In the genomic region with DNA sequence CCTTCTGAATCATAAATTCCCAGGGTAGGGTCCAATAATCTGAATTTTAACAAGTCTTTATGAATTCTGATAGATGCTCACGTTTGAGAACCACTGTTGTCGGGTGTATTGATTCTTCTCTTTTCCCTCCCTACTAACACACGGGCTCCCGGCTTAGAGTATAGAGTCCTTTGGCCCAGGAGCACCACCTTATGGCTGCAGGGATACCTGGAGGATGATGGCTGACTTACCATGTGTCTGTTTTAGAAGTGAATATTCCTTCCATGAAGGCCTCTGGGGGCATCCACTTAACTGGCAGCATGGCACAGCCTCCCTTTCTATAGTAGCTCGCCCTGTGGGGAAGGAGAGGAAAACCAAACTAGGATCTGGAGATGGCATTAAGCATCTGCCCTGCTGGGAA, we compare ENCODE assay signal across 17 cellular contexts.
DNase-seq lines count a peak whose midpoint lies in the region; ATAC-seq, FAIRE-seq and TF ChIP-seq lines count a peak whose summit lies in the region.
"Had no signal": no experiment of that assay in that cellular context is flagged by ENCODE, and none has a peak within 500 bp of the region (broad histone marks: within the 10 kb centered on the region; RNA-seq: fewer than 3 reads in every experiment).

No MANE protein-coding gene starts in this region.

- H3K27me3 ChIP-seq in BE2C (no peaks in the 10 kb centered on the region), H1 (replicated peaks in 1 of 4; ENCODE audit: control insufficient read depth in 3 of 4, extremely low read depth in 1 of 4, insufficient read depth in 3 of 4, low read length in 3 of 4) (no peaks in the 10 kb centered on the region), esophagus muscularis mucosa (no peaks in the 10 kb centered on the region)
- H3K27me3 ChIP-seq: BLaER1 treated with 17β-estradiol and CSF1 and Interleukin-3, amounts not matched to agents 10 nM and 100 nM; Peyer's patch had no signal

- no peak overlapping the region for H4K8ac ChIP-seq in H1 (ENCODE audit: extremely low read depth, insufficient read depth, low read length)

- peak; percentile 46 to 58 for TF ChIP-seq RAD21 in H1 (IDR thresholded peaks at IDR 0.05 in 1 of 2, conservative IDR thresholded peaks at IDR 0.05 in 1 of 2; ENCODE audit: low read depth in 2 of 2, low read length in 2 of 2)

- DNase-seq in BE2C (no peak), D721Med (ENCODE audit: insufficient read length, low spot score) (no peak), NCI-H69 (lab: John Stamatoyannopoulos, UW) (peak; percentile 5), H1 (ENCODE audit: low read depth in 1 of 2, low spot score in 2 of 2) (no peak), DMS53 (lab: John Stamatoyannopoulos, UW) (no peak), esophagus muscularis mucosa (ENCODE audit: extremely low spot score) (no peak), globus pallidus (ENCODE audit: low spot score) (no peak)
- DNase-seq: Kasumi-1, NCI-H2029, NCI-H524 treated with DMSO at 0.1 percent for 48 hours, Peyer's patch, Right ventricle myocardium superior, T-helper 17 cell had no signal

- no peaks in the 10 kb centered on the region for H3K23me2 ChIP-seq in H1 (ENCODE audit: low read depth, low read length)

- no peak overlapping the region for H3K27ac ChIP-seq in H1 (ENCODE audit: low read depth, low read length)
- H3K27ac ChIP-seq in esophagus muscularis mucosa (replicated peaks in 1 of 4) = no peak overlapping the region
- H3K27ac ChIP-seq: BLaER1 treated with 17β-estradiol and CSF1 and Interleukin-3, amounts not matched to agents 10 nM and 100 nM; Peyer's patch had no signal

- H2AK5ac ChIP-seq in H1 (ENCODE audit: low read depth, low read length) = no peak overlapping the region

- no peaks in the 10 kb centered on the region for H3K79me1 ChIP-seq in H1 (ENCODE audit: low read depth, low read length)

- no peak for ATAC-seq in HG03342 (IDR thresholded peaks at IDR 0.05; ENCODE audit: unreplicated experiment)
- ATAC-seq: GM12878, T-helper 17 cell had no signal

- no peak overlapping the region for H4K91ac ChIP-seq in H1 (replicated peaks; ENCODE audit: insufficient read length, low read length)

- no peaks in the 10 kb centered on the region for H4K20me1 ChIP-seq in H1 (replicated peaks in 1 of 2; ENCODE audit: control insufficient read depth in 1 of 2, insufficient read depth in 2 of 2, low read length in 2 of 2)
- H4K20me1 ChIP-seq: BLaER1 treated with 17β-estradiol and CSF1 and Interleukin-3, amounts not matched to agents 10 nM and 100 nM had no signal

- no peak overlapping the region for H2BK5ac ChIP-seq in H1 (ENCODE audit: low read depth, low read length)

- H3K14ac ChIP-seq in H1 (ENCODE audit: insufficient read length) = no peak overlapping the region

- no peak overlapping the region for H2BK15ac ChIP-seq in H1 (ENCODE audit: low read length)

- no peak overlapping the region for H2AFZ ChIP-seq in H1 (ENCODE audit: low read length)

- POLR2A ChIA-PET in H1 (lab: Charles Lee; ENCODE audit: partially characterized antibody) = no interaction called here

- no peak for FAIRE-seq in D721Med (lab: Jason Lieb, UNC)
- no peak for FAIRE-seq in H1 (lab: Jason Lieb, UNC)
- FAIRE-seq: GM12878, GM18507 had no signal

- peak; percentile 17; the same call in 1 of the 2 replicates for TF ChIP-seq CTCF in BE2C (IDR thresholded peaks at IDR 0.05; ENCODE audit: low read depth, low read length)
- peak; percentile 11 for TF ChIP-seq CTCF in D721Med (IDR thresholded peaks at IDR 0.05; ENCODE audit: insufficient read depth, missing control alignments)
- TF ChIP-seq CTCF in H1 (IDR thresholded peaks at IDR 0.05; ENCODE audit: control extremely low read depth in 1 of 3, insufficient read depth in 1 of 3, low read depth in 1 of 3, low read length in 3 of 3) = peak; percentile 21 to 25 (median 21); a peak in 2 of 4 replicates
- TF ChIP-seq CTCF in esophagus muscularis mucosa (IDR thresholded peaks at IDR 0.05) = no peak

- H3K4me3 ChIP-seq in BE2C (ENCODE audit: low read depth, low read length) (no peak overlapping the region), H1 (ENCODE audit: extremely low read depth in 1 of 4, insufficient read depth in 2 of 4, low read depth in 3 of 4, low read length in 4 of 4) (no peak overlapping the region), esophagus muscularis mucosa (no peak overlapping the region)
- H3K4me3 ChIP-seq: BLaER1 treated with 17β-estradiol and CSF1 and Interleukin-3, amounts not matched to agents 10 nM and 100 nM; GM12878; Peyer's patch had no signal

- no peak overlapping the region for H2BK20ac ChIP-seq in H1 (ENCODE audit: low read length)

- intact Hi-C loops in esophagus muscularis mucosa (cut with DNase I) = no loop called here

- H3K4me1 ChIP-seq in BE2C (peaks cover 23% of the 10 kb centered on the region), H1 (replicated peaks in 1 of 4; ENCODE audit: control insufficient read depth in 3 of 4, insufficient read depth in 4 of 4, low read length in 3 of 4) (no peaks in the 10 kb centered on the region; a peak in 1 of 7 replicates), esophagus muscularis mucosa (no peaks in the 10 kb centered on the region)
- H3K4me1 ChIP-seq: Peyer's patch had no signal

- no peak overlapping the region for H2BK120ac ChIP-seq in H1 (replicated peaks; ENCODE audit: low read depth, low read length)

- H3K18ac ChIP-seq in H1 (ENCODE audit: extremely low read depth, low read length) = no peak overlapping the region

- 76% methylated on average over 5 of the region's 5 CpGs; no CpG with 5 or more reads in 1 of the 2 experiments for WGBS in H1 (ENCODE audit: extremely low coverage in 1 of 2, insufficient coverage in 1 of 2, insufficient read length in 1 of 2, insufficient replicate concordance in 2 of 2, low coverage in 1 of 2, low lambda C conversion rate in 2 of 2, missing lambda C conversion rate in 1 of 2), 2 experiments
- 65% methylated on average over 5 of the region's 5 CpGs for WGBS in esophagus muscularis mucosa

- H4K5ac ChIP-seq in H1 (ENCODE audit: insufficient read length, low read depth, low read length) = no peak overlapping the region

- H3K36me3 ChIP-seq in BE2C (no peaks in the 10 kb centered on the region), H1 (ENCODE audit: control insufficient read depth in 2 of 4, insufficient read depth in 4 of 4, low read length in 3 of 4) (no peaks in the 10 kb centered on the region), esophagus muscularis mucosa (peaks cover 0 to 14% (median 0%) of the 10 kb centered on the region in 4 donors)
- H3K36me3 ChIP-seq: Peyer's patch had no signal

- TF ChIP-seq POLR2A in H1 (IDR thresholded peaks at IDR 0.05; ENCODE audit: control extremely low read depth in 1 of 2, low read depth in 2 of 2, low read length in 2 of 2) = no peak
- TF ChIP-seq POLR2A in esophagus muscularis mucosa (IDR thresholded peaks at IDR 0.05; ENCODE audit: low read depth) = no peak

- no peaks in the 10 kb centered on the region for H3K9me3 ChIP-seq in BE2C
- H3K9me3 ChIP-seq in H1 (ENCODE audit: insufficient read depth in 2 of 2, low read depth in 1 of 2, low read length in 1 of 2) = no peaks in the 10 kb centered on the region
- no peaks in the 10 kb centered on the region for H3K9me3 ChIP-seq in esophagus muscularis mucosa
- H3K9me3 ChIP-seq: BLaER1 treated with 17β-estradiol and CSF1 and Interleukin-3, amounts not matched to agents 10 nM and 100 nM; Peyer's patch had no signal

- no peak overlapping the region for H3K9ac ChIP-seq in H1 (replicated peaks in 1 of 4; ENCODE audit: extremely low read depth in 1 of 4, low read depth in 3 of 4, low read length in 3 of 4)
- H3K9ac ChIP-seq: BLaER1 treated with 17β-estradiol and CSF1 and Interleukin-3, amounts not matched to agents 10 nM and 100 nM had no signal

- H3K56ac ChIP-seq in H1 (replicated peaks; ENCODE audit: insufficient read length, low read depth, low read length) = no peak overlapping the region

- no peak overlapping the region for H3K23ac ChIP-seq in H1 (ENCODE audit: insufficient read length)

- H3K4me2 ChIP-seq in H1 (ENCODE audit: insufficient read depth in 1 of 2, low read depth in 2 of 2, low read length in 2 of 2) = no peak overlapping the region
- H3K4me2 ChIP-seq: BLaER1 treated with 17β-estradiol and CSF1 and Interleukin-3, amounts not matched to agents 10 nM and 100 nM had no signal

- CTCF ChIA-PET in H1 (lab: Charles Lee; ENCODE audit: partially characterized antibody) = interaction anchor here (0.7 to 1.8 kb wide), 9 partner anchors 23 to 251 kb away, joined by 3 to 7 read pairs (median 3); no protein-coding TSS in a partner anchor

- TF ChIP-seq EP300 in H1 (IDR thresholded peaks at IDR 0.05; ENCODE audit: borderline replicate concordance in 1 of 2, low read depth in 2 of 2, low read length in 2 of 2) = no peak
- TF ChIP-seq EP300 in esophagus muscularis mucosa (IDR thresholded peaks at IDR 0.05) = no peak

- no peak overlapping the region for H3K4ac ChIP-seq in H1 (replicated peaks; ENCODE audit: insufficient read length, low read depth, low read length)

- no peaks in the 10 kb centered on the region for H3K79me2 ChIP-seq in H1 (ENCODE audit: control insufficient read depth in 1 of 2, insufficient read depth in 2 of 2, low read length in 2 of 2)

- H2BK12ac ChIP-seq in H1 (ENCODE audit: low read depth, low read length) = no peak overlapping the region

TF ChIP-seq in H1, 55 proteins besides CTCF, POLR2A, EP300 and RAD21:
- TF ChIP-seq JUND (IDR thresholded peaks at IDR 0.05; ENCODE audit: low read length) (no peak), ASH2L (IDR thresholded peaks at IDR 0.05; ENCODE audit: low read length) (no peak), SAP30 (IDR thresholded peaks at IDR 0.05; ENCODE audit: insufficient read depth, insufficient replicate concordance, low read length) (no peak), YY1 (IDR thresholded peaks at IDR 0.05; ENCODE audit: low read depth, low read length) (peak; percentile 55; the same call in 1 of the 2 replicates)
- TF ChIP-seq, protein P1, sequence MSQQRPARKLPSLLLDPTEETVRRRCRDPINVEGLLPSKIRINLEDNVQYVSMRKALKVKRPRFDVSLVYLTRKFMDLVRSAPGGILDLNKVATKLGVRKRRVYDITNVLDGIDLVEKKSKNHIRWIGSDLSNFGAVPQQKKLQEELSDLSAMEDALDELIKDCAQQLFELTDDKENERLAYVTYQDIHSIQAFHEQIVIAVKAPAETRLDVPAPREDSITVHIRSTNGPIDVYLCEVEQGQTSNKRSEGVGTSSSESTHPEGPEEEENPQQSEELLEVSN (IDR thresholded peaks at IDR 0.05) = no peak
TF ChIP-seq in H1: peak in this region for 1.

Comparison
In these comparisons a context has a peak if more than half of its experiments do, and no peak if none do; other contexts are left out.
1. CTCF ChIP-seq: peak in BE2C (single experiment), D721Med (single experiment) and H1 (3 of 3); none in esophagus muscularis mucosa (0 of 3).